Comparison of ENCODE assay signal across 8 cellular contexts in the genomic region with DNA sequence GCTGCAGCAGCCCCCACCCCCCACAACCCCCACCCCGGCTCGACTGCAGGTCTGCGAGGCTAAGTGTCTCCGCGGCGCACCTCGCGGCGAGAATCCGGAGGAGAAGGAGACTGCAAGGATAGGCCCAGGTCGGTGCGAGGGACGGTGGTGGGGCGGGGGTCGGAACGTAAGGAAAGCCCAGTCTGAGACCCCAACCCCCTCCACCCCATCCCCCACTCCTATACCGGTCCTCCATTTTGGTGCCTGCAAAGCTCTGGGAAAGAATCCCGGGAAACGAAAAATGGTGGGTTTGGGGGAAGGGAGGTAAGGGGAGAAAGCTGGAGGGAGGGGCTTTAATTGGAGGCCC. TPM values are rescaled to one million over a fixed set of nuclear protein-coding genes. Genes with fewer than 3 reads are reported as not detected.
DNase-seq lines count a peak whose midpoint lies in the region; ATAC-seq and TF ChIP-seq lines count a peak whose summit lies in the region.

No MANE protein-coding gene starts in this region.

- H3K27ac Mint-ChIP-seq in natural killer cell treated with Interleukin-12 subunit alpha and Interleukin-12 subunit beta and Interleukin-15 and Interleukin-18, amount 100 ng/mL, for 72 hours: no peak overlapping the region

- H3K4me1 ChIP-seq in OCI-LY7 (ENCODE audit: insufficient read depth, low read length, poor library complexity, severe bottlenecking): no peaks in the 10 kb centered on the region

- no peaks in the 10 kb centered on the region for H4K20me1 ChIP-seq in OCI-LY7 (ENCODE audit: insufficient read depth, low read length)

- POLR2A ChIA-PET in OCI-LY7 (lab: Charles Lee): no interaction called here

- H3K27ac ChIP-seq in OCI-LY7 (ENCODE audit: low read depth, low read length, poor library complexity, severe bottlenecking): no peak overlapping the region

- H3K4me3 ChIP-seq in epithelial cell of proximal tubule (ENCODE audit: low read depth, low read length): peak overlapping the region; percentile 66
- no peak overlapping the region for H3K4me3 ChIP-seq in OCI-LY7 (ENCODE audit: low read depth, low read length, poor library complexity, severe bottlenecking)

- intact Hi-C loops in OCI-LY7 (cut with micrococcal nuclease; ENCODE audit: unreplicated experiment): no loop called here

- no peak overlapping the region for H2AFZ ChIP-seq in OCI-LY7 (ENCODE audit: low read length)

- H3K36me3 Mint-ChIP-seq in natural killer cell treated with Interleukin-12 subunit alpha and Interleukin-12 subunit beta and Interleukin-15 and Interleukin-18, amount 100 ng/mL, for 72 hours: no peaks in the 10 kb centered on the region

- peak; percentile 48 for DNase-seq in activated CD8-positive, alpha-beta memory T cell treated with anti-CD3 and anti-CD28 coated beads, Interleukin-2, amount 50 U/mL, for 48 hours
- DNase-seq in activated CD8-positive, alpha-beta memory T cell treated with anti-CD3 and anti-CD28 coated beads for 24 hours: no peak
- DNase-seq in epithelial cell of proximal tubule (ENCODE audit: low read depth) (no peak), OCI-LY7 (ENCODE audit: low spot score) (no peak), NCI-H510A (lab: John Stamatoyannopoulos, UW) (no peak)
- no peak for DNase-seq in natural killer cell treated with Interleukin-12 subunit alpha and Interleukin-12 subunit beta and Interleukin-15 and Interleukin-18, amount 100 ng/mL, for 72 hours (ENCODE audit: low spot score)

- no peaks in the 10 kb centered on the region for H3K9me2 ChIP-seq in OCI-LY7 (ENCODE audit: insufficient read depth, low read length)

- no peaks in the 10 kb centered on the region for H3K4me1 Mint-ChIP-seq in natural killer cell treated with Interleukin-12 subunit alpha and Interleukin-12 subunit beta and Interleukin-15 and Interleukin-18, amount 100 ng/mL, for 72 hours (ENCODE audit: low read depth in 2 of 2)

- no peak overlapping the region for H3K4me2 ChIP-seq in OCI-LY7 (ENCODE audit: low read length)

- H3K9me3 ChIP-seq in OCI-LY7 (ENCODE audit: low read length): no peaks in the 10 kb centered on the region

- H3K27me3 Mint-ChIP-seq in natural killer cell treated with Interleukin-12 subunit alpha and Interleukin-12 subunit beta and Interleukin-15 and Interleukin-18, amount 100 ng/mL, for 72 hours: peaks cover 7 to 19% of the 10 kb centered on the region in 2 donors

- H3K4me3 Mint-ChIP-seq in natural killer cell treated with Interleukin-12 subunit alpha and Interleukin-12 subunit beta and Interleukin-15 and Interleukin-18, amount 100 ng/mL, for 72 hours: peak overlapping the region; percentile 13

- CTCF ChIA-PET in OCI-LY7 (lab: Charles Lee; ENCODE audit: unreplicated experiment): no interaction called here

- TF ChIP-seq CTCF in epithelial cell of proximal tubule (conservative IDR thresholded peaks at IDR 0.05; ENCODE audit: low read depth, low read length) (no peak), OCI-LY7 (conservative IDR thresholded peaks at IDR 0.05; ENCODE audit: low read length) (no peak)

- no TSS peak for BruUV-seq in OCI-LY7 (replicated peaks; lab: Mats Ljungman, UMichigan)

- ATAC-seq in SK-N-SH treated with all-trans-retinoic acid at 6 μM for 48 hours (peak; percentile 62), GM19324 (IDR thresholded peaks at IDR 0.05; ENCODE audit: low FRiP score, unreplicated experiment) (no peak)
- no peak for ATAC-seq in natural killer cell treated with Interleukin-12 subunit alpha and Interleukin-12 subunit beta and Interleukin-15 and Interleukin-18, amount 100 ng/mL, for 72 hours

- H3K79me2 ChIP-seq in OCI-LY7 (ENCODE audit: insufficient read depth, low read depth, low read length): no peaks in the 10 kb centered on the region

- H3K36me3 ChIP-seq in OCI-LY7 (ENCODE audit: insufficient read depth, low read length): no peaks in the 10 kb centered on the region

- H3K9me3 Mint-ChIP-seq in natural killer cell treated with Interleukin-12 subunit alpha and Interleukin-12 subunit beta and Interleukin-15 and Interleukin-18, amount 100 ng/mL, for 72 hours: no peaks in the 10 kb centered on the region

TF ChIP-seq in SK-N-SH treated with all-trans-retinoic acid at 6 μM for 48 hours, 23 proteins besides CTCF, POLR2A, EP300 and RAD21:
- no peak for TF ChIP-seq RARB (CRISPR knock-in tag; IDR thresholded peaks at IDR 0.05)
- no peak for TF ChIP-seq ZFP30 (CRISPR knock-in tag; IDR thresholded peaks at IDR 0.05)
- TF ChIP-seq, protein P1, sequence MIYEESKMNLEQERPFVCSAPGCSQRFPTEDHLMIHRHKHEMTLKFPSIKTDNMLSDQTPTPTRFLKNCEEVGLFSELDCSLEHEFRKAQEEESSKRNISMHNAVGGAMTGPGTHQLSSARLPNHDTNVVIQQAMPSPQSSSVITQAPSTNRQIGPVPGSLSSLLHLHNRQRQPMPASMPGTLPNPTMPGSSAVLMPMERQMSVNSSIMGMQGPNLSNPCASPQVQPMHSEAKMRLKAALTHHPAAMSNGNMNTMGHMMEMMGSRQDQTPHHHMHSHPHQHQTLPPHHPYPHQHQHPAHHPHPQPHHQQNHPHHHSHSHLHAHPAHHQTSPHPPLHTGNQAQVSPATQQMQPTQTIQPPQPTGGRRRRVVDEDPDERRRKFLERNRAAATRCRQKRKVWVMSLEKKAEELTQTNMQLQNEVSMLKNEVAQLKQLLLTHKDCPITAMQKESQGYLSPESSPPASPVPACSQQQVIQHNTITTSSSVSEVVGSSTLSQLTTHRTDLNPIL (CRISPR knock-in tag; IDR thresholded peaks at IDR 0.05; ENCODE audit: low read depth): no peak
- TF ChIP-seq TOX (CRISPR knock-in tag; IDR thresholded peaks at IDR 0.05; ENCODE audit: borderline replicate concordance): no peak
- TF ChIP-seq ZFP3 (CRISPR knock-in tag; IDR thresholded peaks at IDR 0.05): no peak
- TF ChIP-seq ESRRG (CRISPR knock-in tag; IDR thresholded peaks at IDR 0.05): no peak
- TF ChIP-seq PPARA (CRISPR knock-in tag; IDR thresholded peaks at IDR 0.05; ENCODE audit: borderline replicate concordance): no peak
- no peak for TF ChIP-seq ARNTL (CRISPR knock-in tag; IDR thresholded peaks at IDR 0.05; ENCODE audit: borderline replicate concordance, low read depth)
- TF ChIP-seq CSDC2 (CRISPR knock-in tag; IDR thresholded peaks at IDR 0.05): no peak
- TF ChIP-seq OSR1 (CRISPR knock-in tag; IDR thresholded peaks at IDR 0.05): no peak
- TF ChIP-seq, protein P2, sequence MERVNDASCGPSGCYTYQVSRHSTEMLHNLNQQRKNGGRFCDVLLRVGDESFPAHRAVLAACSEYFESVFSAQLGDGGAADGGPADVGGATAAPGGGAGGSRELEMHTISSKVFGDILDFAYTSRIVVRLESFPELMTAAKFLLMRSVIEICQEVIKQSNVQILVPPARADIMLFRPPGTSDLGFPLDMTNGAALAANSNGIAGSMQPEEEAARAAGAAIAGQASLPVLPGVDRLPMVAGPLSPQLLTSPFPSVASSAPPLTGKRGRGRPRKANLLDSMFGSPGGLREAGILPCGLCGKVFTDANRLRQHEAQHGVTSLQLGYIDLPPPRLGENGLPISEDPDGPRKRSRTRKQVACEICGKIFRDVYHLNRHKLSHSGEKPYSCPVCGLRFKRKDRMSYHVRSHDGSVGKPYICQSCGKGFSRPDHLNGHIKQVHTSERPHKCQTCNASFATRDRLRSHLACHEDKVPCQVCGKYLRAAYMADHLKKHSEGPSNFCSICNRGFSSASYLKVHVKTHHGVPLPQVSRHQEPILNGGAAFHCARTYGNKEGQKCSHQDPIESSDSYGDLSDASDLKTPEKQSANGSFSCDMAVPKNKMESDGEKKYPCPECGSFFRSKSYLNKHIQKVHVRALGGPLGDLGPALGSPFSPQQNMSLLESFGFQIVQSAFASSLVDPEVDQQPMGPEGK (CRISPR knock-in tag; IDR thresholded peaks at IDR 0.05; ENCODE audit: borderline replicate concordance): no peak
- no peak for TF ChIP-seq SNAI2 (CRISPR knock-in tag; IDR thresholded peaks at IDR 0.05)
- TF ChIP-seq ZC3H10 (CRISPR knock-in tag; IDR thresholded peaks at IDR 0.05): no peak
- TF ChIP-seq, protein P3, sequence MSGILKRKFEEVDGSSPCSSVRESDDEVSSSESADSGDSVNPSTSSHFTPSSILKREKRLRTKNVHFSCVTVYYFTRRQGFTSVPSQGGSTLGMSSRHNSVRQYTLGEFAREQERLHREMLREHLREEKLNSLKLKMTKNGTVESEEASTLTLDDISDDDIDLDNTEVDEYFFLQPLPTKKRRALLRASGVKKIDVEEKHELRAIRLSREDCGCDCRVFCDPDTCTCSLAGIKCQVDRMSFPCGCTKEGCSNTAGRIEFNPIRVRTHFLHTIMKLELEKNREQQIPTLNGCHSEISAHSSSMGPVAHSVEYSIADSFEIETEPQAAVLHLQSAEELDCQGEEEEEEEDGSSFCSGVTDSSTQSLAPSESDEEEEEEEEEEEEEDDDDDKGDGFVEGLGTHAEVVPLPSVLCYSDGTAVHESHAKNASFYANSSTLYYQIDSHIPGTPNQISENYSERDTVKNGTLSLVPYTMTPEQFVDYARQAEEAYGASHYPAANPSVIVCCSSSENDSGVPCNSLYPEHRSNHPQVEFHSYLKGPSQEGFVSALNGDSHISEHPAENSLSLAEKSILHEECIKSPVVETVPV (CRISPR knock-in tag; IDR thresholded peaks at IDR 0.05): no peak
- no peak for TF ChIP-seq ZNF70 (CRISPR knock-in tag; IDR thresholded peaks at IDR 0.05)
- no peak for TF ChIP-seq BACH2 (CRISPR knock-in tag; IDR thresholded peaks at IDR 0.05; ENCODE audit: borderline replicate concordance)
- TF ChIP-seq GLIS3 (CRISPR knock-in tag; IDR thresholded peaks at IDR 0.05): no peak
- TF ChIP-seq ZNF8 (CRISPR knock-in tag; IDR thresholded peaks at IDR 0.05): no peak

RNA-seq across cellular contexts. Expression of a gene that starts 0.6 kb away (rescaled TPM):
- total RNA-seq in epithelial cell of proximal tubule: 168 and 261 TPM in 2 replicates
- under 1 TPM in 1 of 2 donors, not detected in 1; 0.52 TPM for total RNA-seq in natural killer cell treated with Interleukin-12 subunit alpha and Interleukin-12 subunit beta and Interleukin-15 and Interleukin-18, amount 100 ng/mL, for 72 hours
- not detected in 2 replicates for total RNA-seq in OCI-LY7 (2014; rRNA removed; shearing (Covaris generic))
- total RNA-seq in OCI-LY7 (2022): not detected in 2 replicates

RNA-seq across cellular contexts. Expression of a gene that starts 20.6 kb away (rescaled TPM):
- total RNA-seq in epithelial cell of proximal tubule: 88.0 and 161 TPM in 2 replicates
- under 1 TPM in 1 of 2 donors, not detected in 1; 0.90 TPM for total RNA-seq in natural killer cell treated with Interleukin-12 subunit alpha and Interleukin-12 subunit beta and Interleukin-15 and Interleukin-18, amount 100 ng/mL, for 72 hours
- total RNA-seq in OCI-LY7 (2014; rRNA removed; shearing (Covaris generic)): 1.2 and 2.0 TPM in 2 replicates
- not detected in 2 replicates for total RNA-seq in OCI-LY7 (2022)

RNA-seq across cellular contexts. Expression of a gene that starts 46.9 kb away (rescaled TPM):
- total RNA-seq in epithelial cell of proximal tubule (16.0 and 25.4 TPM in 2 replicates), OCI-LY7 (2022) (not detected in 2 replicates)
- total RNA-seq in natural killer cell treated with Interleukin-12 subunit alpha and Interleukin-12 subunit beta and Interleukin-15 and Interleukin-18, amount 100 ng/mL, for 72 hours: not detected
- total RNA-seq in OCI-LY7 (2014; rRNA removed; shearing (Covaris generic)): not detected in 2 replicates

Comparison
In these comparisons a context has a peak if more than half of its experiments do, and no peak if none do; other contexts are left out.
1. RNA of a gene that starts 0.6 kb away (total RNA-seq): 168 to 261 TPM in epithelial cell of proximal tubule; 0.52 TPM in natural killer cell treated with Interleukin-12 subunit alpha and Interleukin-12 subunit beta and Interleukin-15 and Interleukin-18, amount 100 ng/mL, for 72 hours and not detected in OCI-LY7; every median in the first group is over 100 times any median in the second.
2. RNA of a gene that starts 20.6 kb away (total RNA-seq): 88.0 to 161 TPM in epithelial cell of proximal tubule; 1.2 to 2.0 TPM in OCI-LY7 and 0.90 TPM in natural killer cell treated with Interleukin-12 subunit alpha and Interleukin-12 subunit beta and Interleukin-15 and Interleukin-18, amount 100 ng/mL, for 72 hours; every median in the first group is over 10 times any median in the second.
3. RNA of a gene that starts 46.9 kb away (total RNA-seq): 16.0 to 25.4 TPM in epithelial cell of proximal tubule; not detected in natural killer cell treated with Interleukin-12 subunit alpha and Interleukin-12 subunit beta and Interleukin-15 and Interleukin-18, amount 100 ng/mL, for 72 hours and not detected in OCI-LY7; every median in the first group is over 10 times any median in the second.